ENCODE assay signal across 1 cellular context in the genomic region with DNA sequence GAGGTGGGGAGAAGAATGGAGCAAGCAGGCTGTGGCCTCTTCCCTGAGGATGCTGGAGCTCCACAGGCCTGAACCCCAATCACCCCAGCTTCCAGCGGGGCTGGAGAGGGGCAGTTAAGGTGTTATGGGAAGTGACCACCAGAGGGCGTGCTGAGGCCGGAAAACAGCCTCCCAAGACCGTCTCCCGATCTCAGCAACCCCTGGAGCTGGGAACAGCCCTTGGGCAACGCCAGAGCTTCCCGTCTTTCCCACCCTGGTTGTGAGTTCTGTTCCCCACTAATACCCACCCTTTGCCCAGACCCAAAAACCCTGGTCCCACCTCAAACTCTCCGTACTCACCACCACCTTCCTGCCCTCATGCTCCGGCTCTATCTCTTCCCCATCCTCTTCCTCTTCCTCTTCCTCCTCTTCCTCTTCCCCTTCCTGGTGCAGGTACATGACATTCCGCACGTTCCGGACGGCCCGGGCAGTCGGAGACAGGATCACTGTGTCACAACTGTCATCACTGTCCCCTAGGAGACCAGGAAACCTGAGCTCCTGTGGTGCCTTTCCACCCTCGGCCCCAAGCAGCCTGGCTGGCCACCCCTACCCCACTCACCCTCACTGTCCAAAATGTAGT.
TF ChIP-seq lines count a peak whose summit lies in the region.

No MANE protein-coding gene starts in this region.

TF ChIP-seq in K562, 482 proteins besides CTCF, POLR2A, EP300 and RAD21 (continued from another document and continues in another):
- TF ChIP-seq, protein P1, sequence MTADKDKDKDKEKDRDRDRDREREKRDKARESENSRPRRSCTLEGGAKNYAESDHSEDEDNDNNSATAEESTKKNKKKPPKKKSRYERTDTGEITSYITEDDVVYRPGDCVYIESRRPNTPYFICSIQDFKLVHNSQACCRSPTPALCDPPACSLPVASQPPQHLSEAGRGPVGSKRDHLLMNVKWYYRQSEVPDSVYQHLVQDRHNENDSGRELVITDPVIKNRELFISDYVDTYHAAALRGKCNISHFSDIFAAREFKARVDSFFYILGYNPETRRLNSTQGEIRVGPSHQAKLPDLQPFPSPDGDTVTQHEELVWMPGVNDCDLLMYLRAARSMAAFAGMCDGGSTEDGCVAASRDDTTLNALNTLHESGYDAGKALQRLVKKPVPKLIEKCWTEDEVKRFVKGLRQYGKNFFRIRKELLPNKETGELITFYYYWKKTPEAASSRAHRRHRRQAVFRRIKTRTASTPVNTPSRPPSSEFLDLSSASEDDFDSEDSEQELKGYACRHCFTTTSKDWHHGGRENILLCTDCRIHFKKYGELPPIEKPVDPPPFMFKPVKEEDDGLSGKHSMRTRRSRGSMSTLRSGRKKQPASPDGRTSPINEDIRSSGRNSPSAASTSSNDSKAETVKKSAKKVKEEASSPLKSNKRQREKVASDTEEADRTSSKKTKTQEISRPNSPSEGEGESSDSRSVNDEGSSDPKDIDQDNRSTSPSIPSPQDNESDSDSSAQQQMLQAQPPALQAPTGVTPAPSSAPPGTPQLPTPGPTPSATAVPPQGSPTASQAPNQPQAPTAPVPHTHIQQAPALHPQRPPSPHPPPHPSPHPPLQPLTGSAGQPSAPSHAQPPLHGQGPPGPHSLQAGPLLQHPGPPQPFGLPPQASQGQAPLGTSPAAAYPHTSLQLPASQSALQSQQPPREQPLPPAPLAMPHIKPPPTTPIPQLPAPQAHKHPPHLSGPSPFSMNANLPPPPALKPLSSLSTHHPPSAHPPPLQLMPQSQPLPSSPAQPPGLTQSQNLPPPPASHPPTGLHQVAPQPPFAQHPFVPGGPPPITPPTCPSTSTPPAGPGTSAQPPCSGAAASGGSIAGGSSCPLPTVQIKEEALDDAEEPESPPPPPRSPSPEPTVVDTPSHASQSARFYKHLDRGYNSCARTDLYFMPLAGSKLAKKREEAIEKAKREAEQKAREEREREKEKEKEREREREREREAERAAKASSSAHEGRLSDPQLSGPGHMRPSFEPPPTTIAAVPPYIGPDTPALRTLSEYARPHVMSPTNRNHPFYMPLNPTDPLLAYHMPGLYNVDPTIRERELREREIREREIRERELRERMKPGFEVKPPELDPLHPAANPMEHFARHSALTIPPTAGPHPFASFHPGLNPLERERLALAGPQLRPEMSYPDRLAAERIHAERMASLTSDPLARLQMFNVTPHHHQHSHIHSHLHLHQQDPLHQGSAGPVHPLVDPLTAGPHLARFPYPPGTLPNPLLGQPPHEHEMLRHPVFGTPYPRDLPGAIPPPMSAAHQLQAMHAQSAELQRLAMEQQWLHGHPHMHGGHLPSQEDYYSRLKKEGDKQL (CRISPR knock-in tag; IDR thresholded peaks at IDR 0.05; ENCODE audit: borderline replicate concordance): no peak
- TF ChIP-seq, protein P2, sequence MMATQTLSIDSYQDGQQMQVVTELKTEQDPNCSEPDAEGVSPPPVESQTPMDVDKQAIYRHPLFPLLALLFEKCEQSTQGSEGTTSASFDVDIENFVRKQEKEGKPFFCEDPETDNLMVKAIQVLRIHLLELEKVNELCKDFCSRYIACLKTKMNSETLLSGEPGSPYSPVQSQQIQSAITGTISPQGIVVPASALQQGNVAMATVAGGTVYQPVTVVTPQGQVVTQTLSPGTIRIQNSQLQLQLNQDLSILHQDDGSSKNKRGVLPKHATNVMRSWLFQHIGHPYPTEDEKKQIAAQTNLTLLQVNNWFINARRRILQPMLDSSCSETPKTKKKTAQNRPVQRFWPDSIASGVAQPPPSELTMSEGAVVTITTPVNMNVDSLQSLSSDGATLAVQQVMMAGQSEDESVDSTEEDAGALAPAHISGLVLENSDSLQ (IDR thresholded peaks at IDR 0.05): no peak
- TF ChIP-seq C11orf30 (IDR thresholded peaks at IDR 0.05; ENCODE audit: low read depth): no peak
- TF ChIP-seq ZZZ3 (IDR thresholded peaks at IDR 0.05): no peak
- TF ChIP-seq THRAP3 (IDR thresholded peaks at IDR 0.05; ENCODE audit: borderline replicate concordance): no peak
- no peak for TF ChIP-seq PTTG1 (tag; IDR thresholded peaks at IDR 0.05; ENCODE audit: low read depth)
- no peak for TF ChIP-seq ZNF408 (CRISPR knock-in tag; IDR thresholded peaks at IDR 0.05; ENCODE audit: low read depth)
- TF ChIP-seq FOXJ2 (tag; IDR thresholded peaks at IDR 0.05): no peak
- no peak for TF ChIP-seq CAMTA2 (CRISPR knock-in tag; conservative IDR thresholded peaks at IDR 0.05)
- no peak for TF ChIP-seq SMARCA4 (IDR thresholded peaks at IDR 0.05)
- TF ChIP-seq, protein P3, sequence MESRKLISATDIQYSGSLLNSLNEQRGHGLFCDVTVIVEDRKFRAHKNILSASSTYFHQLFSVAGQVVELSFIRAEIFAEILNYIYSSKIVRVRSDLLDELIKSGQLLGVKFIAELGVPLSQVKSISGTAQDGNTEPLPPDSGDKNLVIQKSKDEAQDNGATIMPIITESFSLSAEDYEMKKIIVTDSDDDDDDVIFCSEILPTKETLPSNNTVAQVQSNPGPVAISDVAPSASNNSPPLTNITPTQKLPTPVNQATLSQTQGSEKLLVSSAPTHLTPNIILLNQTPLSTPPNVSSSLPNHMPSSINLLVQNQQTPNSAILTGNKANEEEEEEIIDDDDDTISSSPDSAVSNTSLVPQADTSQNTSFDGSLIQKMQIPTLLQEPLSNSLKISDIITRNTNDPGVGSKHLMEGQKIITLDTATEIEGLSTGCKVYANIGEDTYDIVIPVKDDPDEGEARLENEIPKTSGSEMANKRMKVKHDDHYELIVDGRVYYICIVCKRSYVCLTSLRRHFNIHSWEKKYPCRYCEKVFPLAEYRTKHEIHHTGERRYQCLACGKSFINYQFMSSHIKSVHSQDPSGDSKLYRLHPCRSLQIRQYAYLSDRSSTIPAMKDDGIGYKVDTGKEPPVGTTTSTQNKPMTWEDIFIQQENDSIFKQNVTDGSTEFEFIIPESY (CRISPR knock-in tag; IDR thresholded peaks at IDR 0.05): no peak
- TF ChIP-seq YBX1 (IDR thresholded peaks at IDR 0.05): no peak
- 0 out of 2 replicates have a peak, but pooled peaks have one; percentile 8 for TF ChIP-seq CREM (IDR thresholded peaks at IDR 0.05; ENCODE audit: low read depth)
- 0 out of 2 replicates have a peak, but pooled peaks have one; percentile 36 for TF ChIP-seq PYGO2 (tag; IDR thresholded peaks at IDR 0.05)
- no peak for TF ChIP-seq POLR2B (IDR thresholded peaks at IDR 0.05; ENCODE audit: low read depth, partially characterized antibody)
- peak; percentile 85 for TF ChIP-seq CC2D1A (IDR thresholded peaks at IDR 0.05)
- TF ChIP-seq CTBP1 (IDR thresholded peaks at IDR 0.05; ENCODE audit: borderline replicate concordance): peak; percentile 38; the same call in 1 of the 2 replicates
- TF ChIP-seq, protein P4, sequence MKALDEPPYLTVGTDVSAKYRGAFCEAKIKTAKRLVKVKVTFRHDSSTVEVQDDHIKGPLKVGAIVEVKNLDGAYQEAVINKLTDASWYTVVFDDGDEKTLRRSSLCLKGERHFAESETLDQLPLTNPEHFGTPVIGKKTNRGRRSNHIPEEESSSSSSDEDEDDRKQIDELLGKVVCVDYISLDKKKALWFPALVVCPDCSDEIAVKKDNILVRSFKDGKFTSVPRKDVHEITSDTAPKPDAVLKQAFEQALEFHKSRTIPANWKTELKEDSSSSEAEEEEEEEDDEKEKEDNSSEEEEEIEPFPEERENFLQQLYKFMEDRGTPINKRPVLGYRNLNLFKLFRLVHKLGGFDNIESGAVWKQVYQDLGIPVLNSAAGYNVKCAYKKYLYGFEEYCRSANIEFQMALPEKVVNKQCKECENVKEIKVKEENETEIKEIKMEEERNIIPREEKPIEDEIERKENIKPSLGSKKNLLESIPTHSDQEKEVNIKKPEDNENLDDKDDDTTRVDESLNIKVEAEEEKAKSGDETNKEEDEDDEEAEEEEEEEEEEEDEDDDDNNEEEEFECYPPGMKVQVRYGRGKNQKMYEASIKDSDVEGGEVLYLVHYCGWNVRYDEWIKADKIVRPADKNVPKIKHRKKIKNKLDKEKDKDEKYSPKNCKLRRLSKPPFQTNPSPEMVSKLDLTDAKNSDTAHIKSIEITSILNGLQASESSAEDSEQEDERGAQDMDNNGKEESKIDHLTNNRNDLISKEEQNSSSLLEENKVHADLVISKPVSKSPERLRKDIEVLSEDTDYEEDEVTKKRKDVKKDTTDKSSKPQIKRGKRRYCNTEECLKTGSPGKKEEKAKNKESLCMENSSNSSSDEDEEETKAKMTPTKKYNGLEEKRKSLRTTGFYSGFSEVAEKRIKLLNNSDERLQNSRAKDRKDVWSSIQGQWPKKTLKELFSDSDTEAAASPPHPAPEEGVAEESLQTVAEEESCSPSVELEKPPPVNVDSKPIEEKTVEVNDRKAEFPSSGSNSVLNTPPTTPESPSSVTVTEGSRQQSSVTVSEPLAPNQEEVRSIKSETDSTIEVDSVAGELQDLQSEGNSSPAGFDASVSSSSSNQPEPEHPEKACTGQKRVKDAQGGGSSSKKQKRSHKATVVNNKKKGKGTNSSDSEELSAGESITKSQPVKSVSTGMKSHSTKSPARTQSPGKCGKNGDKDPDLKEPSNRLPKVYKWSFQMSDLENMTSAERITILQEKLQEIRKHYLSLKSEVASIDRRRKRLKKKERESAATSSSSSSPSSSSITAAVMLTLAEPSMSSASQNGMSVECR (CRISPR knock-in tag; IDR thresholded peaks at IDR 0.05): no peak
- TF ChIP-seq, protein P5, sequence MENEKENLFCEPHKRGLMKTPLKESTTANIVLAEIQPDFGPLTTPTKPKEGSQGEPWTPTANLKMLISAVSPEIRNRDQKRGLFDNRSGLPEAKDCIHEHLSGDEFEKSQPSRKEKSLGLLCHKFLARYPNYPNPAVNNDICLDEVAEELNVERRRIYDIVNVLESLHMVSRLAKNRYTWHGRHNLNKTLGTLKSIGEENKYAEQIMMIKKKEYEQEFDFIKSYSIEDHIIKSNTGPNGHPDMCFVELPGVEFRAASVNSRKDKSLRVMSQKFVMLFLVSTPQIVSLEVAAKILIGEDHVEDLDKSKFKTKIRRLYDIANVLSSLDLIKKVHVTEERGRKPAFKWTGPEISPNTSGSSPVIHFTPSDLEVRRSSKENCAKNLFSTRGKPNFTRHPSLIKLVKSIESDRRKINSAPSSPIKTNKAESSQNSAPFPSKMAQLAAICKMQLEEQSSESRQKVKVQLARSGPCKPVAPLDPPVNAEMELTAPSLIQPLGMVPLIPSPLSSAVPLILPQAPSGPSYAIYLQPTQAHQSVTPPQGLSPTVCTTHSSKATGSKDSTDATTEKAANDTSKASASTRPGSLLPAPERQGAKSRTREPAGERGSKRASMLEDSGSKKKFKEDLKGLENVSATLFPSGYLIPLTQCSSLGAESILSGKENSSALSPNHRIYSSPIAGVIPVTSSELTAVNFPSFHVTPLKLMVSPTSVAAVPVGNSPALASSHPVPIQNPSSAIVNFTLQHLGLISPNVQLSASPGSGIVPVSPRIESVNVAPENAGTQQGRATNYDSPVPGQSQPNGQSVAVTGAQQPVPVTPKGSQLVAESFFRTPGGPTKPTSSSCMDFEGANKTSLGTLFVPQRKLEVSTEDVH (IDR thresholded peaks at IDR 0.05; ENCODE audit: low read depth, partially characterized antibody): no peak
- TF ChIP-seq BDP1 (IDR thresholded peaks at IDR 0.05; ENCODE audit: insufficient read depth, insufficient read length): no peak
- TF ChIP-seq ZNF431 (CRISPR knock-in tag; IDR thresholded peaks at IDR 0.05): no peak
- TF ChIP-seq TOE1 (IDR thresholded peaks at IDR 0.05; ENCODE audit: borderline replicate concordance): peak; percentile 30; the same call in 1 of the 2 replicates
- no peak for TF ChIP-seq TOE1 (CRISPR knock-in tag; IDR thresholded peaks at IDR 0.05; ENCODE audit: borderline replicate concordance, low read depth)
- TF ChIP-seq, protein P6, sequence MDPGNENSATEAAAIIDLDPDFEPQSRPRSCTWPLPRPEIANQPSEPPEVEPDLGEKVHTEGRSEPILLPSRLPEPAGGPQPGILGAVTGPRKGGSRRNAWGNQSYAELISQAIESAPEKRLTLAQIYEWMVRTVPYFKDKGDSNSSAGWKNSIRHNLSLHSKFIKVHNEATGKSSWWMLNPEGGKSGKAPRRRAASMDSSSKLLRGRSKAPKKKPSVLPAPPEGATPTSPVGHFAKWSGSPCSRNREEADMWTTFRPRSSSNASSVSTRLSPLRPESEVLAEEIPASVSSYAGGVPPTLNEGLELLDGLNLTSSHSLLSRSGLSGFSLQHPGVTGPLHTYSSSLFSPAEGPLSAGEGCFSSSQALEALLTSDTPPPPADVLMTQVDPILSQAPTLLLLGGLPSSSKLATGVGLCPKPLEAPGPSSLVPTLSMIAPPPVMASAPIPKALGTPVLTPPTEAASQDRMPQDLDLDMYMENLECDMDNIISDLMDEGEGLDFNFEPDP (CRISPR knock-in tag; IDR thresholded peaks at IDR 0.05): no peak
- TF ChIP-seq, protein P7, sequence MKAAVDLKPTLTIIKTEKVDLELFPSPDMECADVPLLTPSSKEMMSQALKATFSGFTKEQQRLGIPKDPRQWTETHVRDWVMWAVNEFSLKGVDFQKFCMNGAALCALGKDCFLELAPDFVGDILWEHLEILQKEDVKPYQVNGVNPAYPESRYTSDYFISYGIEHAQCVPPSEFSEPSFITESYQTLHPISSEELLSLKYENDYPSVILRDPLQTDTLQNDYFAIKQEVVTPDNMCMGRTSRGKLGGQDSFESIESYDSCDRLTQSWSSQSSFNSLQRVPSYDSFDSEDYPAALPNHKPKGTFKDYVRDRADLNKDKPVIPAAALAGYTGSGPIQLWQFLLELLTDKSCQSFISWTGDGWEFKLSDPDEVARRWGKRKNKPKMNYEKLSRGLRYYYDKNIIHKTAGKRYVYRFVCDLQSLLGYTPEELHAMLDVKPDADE (conservative IDR thresholded peaks at IDR 0.05; ENCODE audit: control insufficient read depth, low read depth, low read length): no peak
- TF ChIP-seq, protein P8, sequence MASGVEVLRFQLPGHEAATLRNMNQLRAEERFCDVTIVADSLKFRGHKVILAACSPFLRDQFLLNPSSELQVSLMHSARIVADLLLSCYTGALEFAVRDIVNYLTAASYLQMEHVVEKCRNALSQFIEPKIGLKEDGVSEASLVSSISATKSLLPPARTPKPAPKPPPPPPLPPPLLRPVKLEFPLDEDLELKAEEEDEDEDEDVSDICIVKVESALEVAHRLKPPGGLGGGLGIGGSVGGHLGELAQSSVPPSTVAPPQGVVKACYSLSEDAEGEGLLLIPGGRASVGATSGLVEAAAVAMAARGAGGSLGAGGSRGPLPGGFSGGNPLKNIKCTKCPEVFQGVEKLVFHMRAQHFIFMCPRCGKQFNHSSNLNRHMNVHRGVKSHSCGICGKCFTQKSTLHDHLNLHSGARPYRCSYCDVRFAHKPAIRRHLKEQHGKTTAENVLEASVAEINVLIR (CRISPR knock-in tag; IDR thresholded peaks at IDR 0.05): no peak
- no peak for TF ChIP-seq OTX1 (CRISPR knock-in tag; IDR thresholded peaks at IDR 0.05)
- no peak for TF ChIP-seq HDAC8 (tag; IDR thresholded peaks at IDR 0.05)
- TF ChIP-seq, protein P9, sequence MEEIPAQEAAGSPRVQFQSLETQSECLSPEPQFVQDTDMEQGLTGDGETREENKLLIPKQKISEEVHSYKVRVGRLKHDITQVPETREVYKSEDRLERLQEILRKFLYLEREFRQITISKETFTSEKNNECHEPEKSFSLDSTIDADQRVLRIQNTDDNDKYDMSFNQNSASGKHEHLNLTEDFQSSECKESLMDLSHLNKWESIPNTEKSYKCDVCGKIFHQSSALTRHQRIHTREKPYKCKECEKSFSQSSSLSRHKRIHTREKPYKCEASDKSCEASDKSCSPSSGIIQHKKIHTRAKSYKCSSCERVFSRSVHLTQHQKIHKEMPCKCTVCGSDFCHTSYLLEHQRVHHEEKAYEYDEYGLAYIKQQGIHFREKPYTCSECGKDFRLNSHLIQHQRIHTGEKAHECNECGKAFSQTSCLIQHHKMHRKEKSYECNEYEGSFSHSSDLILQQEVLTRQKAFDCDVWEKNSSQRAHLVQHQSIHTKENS (CRISPR knock-in tag; IDR thresholded peaks at IDR 0.05): no peak
- 0 out of 2 replicates have a peak, but pooled peaks have one; percentile 37 for TF ChIP-seq HLTF (IDR thresholded peaks at IDR 0.05)
- no peak for TF ChIP-seq PTRF (tag; IDR thresholded peaks at IDR 0.05)
- TF ChIP-seq CXXC5 (CRISPR knock-in tag; IDR thresholded peaks at IDR 0.05): 0 out of 2 replicates have a peak, but pooled peaks have one; percentile 23
- no peak for TF ChIP-seq KLF13 (tag; IDR thresholded peaks at IDR 0.05; ENCODE audit: borderline replicate concordance, low read depth)
- no peak for TF ChIP-seq TBP (optimal IDR thresholded peaks at IDR 0.05; ENCODE audit: low read depth, low read length)
- no peak for TF ChIP-seq RAD51 (IDR thresholded peaks at IDR 0.05; ENCODE audit: borderline replicate concordance, low read depth)
